ENCODE assay signal across 22 cellular contexts in genomic region chr4:39889226-39889625, GRCh38.
DNase-seq lines count a peak whose midpoint lies in the region; ATAC-seq and TF ChIP-seq lines count a peak whose summit lies in the region.
"Had no signal": no experiment of that assay in that cellular context is flagged by ENCODE, and none has a peak within 500 bp of the region (broad histone marks: within the 10 kb centered on the region; RNA-seq: fewer than 3 reads in every experiment).

No MANE protein-coding gene starts in this region.

- peaks cover 25% of the 10 kb centered on the region for H3K4me1 Mint-ChIP-seq in WTC11

- H3K4me1 ChIP-seq in HUES6 (ENCODE audit: control insufficient read depth, insufficient read depth, low read length) = peaks cover 19% of the 10 kb centered on the region
- peaks cover 19% of the 10 kb centered on the region for H3K4me1 ChIP-seq in iPS-20b (ENCODE audit: insufficient read depth, low read length)
- H3K4me1 ChIP-seq: BLaER1 had no signal

- H3K27ac Mint-ChIP-seq in WTC11 = peak overlapping the region; percentile 95
- H3K27ac Mint-ChIP-seq: CD4-positive, alpha-beta T cell had no signal

- H3K4me3 ChIP-seq in HUES6 (ENCODE audit: low read depth, low read length) (peak overlapping the region; percentile 25; the same call in 1 of the 2 replicates), iPS-20b (ENCODE audit: low read length) (peak overlapping the region; percentile 34; the same call in 1 of the 2 replicates)
- H3K4me3 ChIP-seq: BLaER1, K562 had no signal

- H3K27ac ChIP-seq in HUES6 (ENCODE audit: low read depth, low read length) (peak overlapping the region; percentile 86), iPS-20b (ENCODE audit: low read length) (peak overlapping the region; percentile 87)
- H3K27ac ChIP-seq: BLaER1 had no signal

- TF ChIP-seq CTCF in WTC11 (IDR thresholded peaks at IDR 0.05) = no peak

- POLR2A ChIA-PET in WTC11 (lab: Charles Lee) = interaction anchor here (0.6 kb wide), 1 partner anchor 82 kb away, joined by 4 read pairs; no protein-coding TSS in a partner anchor

- H3K27me3 ChIP-seq in HUES6 (ENCODE audit: control insufficient read depth, insufficient read depth, low read length) (no peaks in the 10 kb centered on the region), iPS-20b (ENCODE audit: insufficient read depth, low read length) (no peaks in the 10 kb centered on the region)
- H3K27me3 ChIP-seq: BLaER1 had no signal

- DNase-seq in WTC11 (ENCODE audit: low spot score) (no peak), midbrain (lab: John Stamatoyannopoulos, UW) (no peak), HUDEP-2 (lab: John Stamatoyannopoulos, UW; ENCODE audit: unreplicated experiment in 76 of 76) (no peak)
- DNase-seq in stimulated activated CD4-positive, alpha-beta T cell treated with anti-CD3 and anti-CD28 coated beads, Interleukin-2, amount 100 ng/mL, for 24 hours = no peak
- DNase-seq: CD4-positive, alpha-beta T cell; COR-L47; DMS79; MM.1S; NCI-H1048; NCI-H1417 treated with DMSO at 0.1 percent for 48 hours; NCI-H187; NCI-H446; NCI-H526; PC-3; Right ventricle myocardium superior had no signal

- H3K36me3 Mint-ChIP-seq in WTC11 = peaks cover 45% of the 10 kb centered on the region

- H3K9me3 ChIP-seq in HUES6 (ENCODE audit: control insufficient read depth, insufficient read depth, low read depth, low read length) (no peaks in the 10 kb centered on the region), iPS-20b (ENCODE audit: insufficient read depth, low read depth, low read length) (no peaks in the 10 kb centered on the region)
- H3K9me3 ChIP-seq: BLaER1 had no signal

- CTCF ChIA-PET in WTC11 (lab: Charles Lee) = interaction anchor here (0.8 kb wide), 1 partner anchor 89 kb away, joined by 3 read pairs; no protein-coding TSS in a partner anchor

- H3K27me3 Mint-ChIP-seq in WTC11 (ENCODE audit: low read depth) = no peaks in the 10 kb centered on the region
- H3K27me3 Mint-ChIP-seq: CD4-positive, alpha-beta T cell had no signal

- H3K4me3 Mint-ChIP-seq in WTC11 = peak overlapping the region; percentile 42
- H3K4me3 Mint-ChIP-seq: CD4-positive, alpha-beta T cell had no signal

- H3K36me3 ChIP-seq in HUES6 (ENCODE audit: control insufficient read depth, insufficient read depth, low read length) (peaks cover 65% of the 10 kb centered on the region), iPS-20b (ENCODE audit: insufficient read depth, low read depth, low read length) (peaks cover 76% of the 10 kb centered on the region)

- no peak overlapping the region for H3K9ac ChIP-seq in HUES6 (ENCODE audit: low read length)
- peak overlapping the region; percentile 38; the same call in 1 of the 2 replicates for H3K9ac ChIP-seq in iPS-20b (ENCODE audit: low read depth, low read length)
- H3K9ac ChIP-seq: BLaER1 had no signal

- H3K9me3 Mint-ChIP-seq in WTC11 = peaks cover 5% of the 10 kb centered on the region
- H3K9me3 Mint-ChIP-seq: CD4-positive, alpha-beta T cell had no signal

- ATAC-seq in WTC11 (peak; percentile 75), GM21390 (IDR thresholded peaks at IDR 0.05; ENCODE audit: unreplicated experiment) (no peak)
- ATAC-seq: HCT116, HepG2, K562, PC-3 had no signal

TF ChIP-seq in WTC11, 78 proteins besides CTCF, POLR2A, EP300 and RAD21:
- no peak for TF ChIP-seq ATF6 (CRISPR knock-in tag; IDR thresholded peaks at IDR 0.05)
- no peak for TF ChIP-seq HMGXB4 (CRISPR knock-in tag; IDR thresholded peaks at IDR 0.05)
- TF ChIP-seq NR2C2 (CRISPR knock-in tag; IDR thresholded peaks at IDR 0.05) = no peak
- no peak for TF ChIP-seq ZNF671 (CRISPR knock-in tag; IDR thresholded peaks at IDR 0.05)
- no peak for TF ChIP-seq HMGA2 (CRISPR knock-in tag; IDR thresholded peaks at IDR 0.05)
- no peak for TF ChIP-seq E2F1 (CRISPR knock-in tag; IDR thresholded peaks at IDR 0.05)
- no peak for TF ChIP-seq AR (CRISPR knock-in tag; IDR thresholded peaks at IDR 0.05)
- no peak for TF ChIP-seq ZNF425 (CRISPR knock-in tag; conservative IDR thresholded peaks at IDR 0.05)
- TF ChIP-seq IRF2 (CRISPR knock-in tag; IDR thresholded peaks at IDR 0.05; ENCODE audit: borderline replicate concordance, low read depth) = no peak
- no peak for TF ChIP-seq ETV6 (CRISPR knock-in tag; IDR thresholded peaks at IDR 0.05)
TF ChIP-seq in WTC11: peak in this region for 0.
